In the genomic region with DNA sequence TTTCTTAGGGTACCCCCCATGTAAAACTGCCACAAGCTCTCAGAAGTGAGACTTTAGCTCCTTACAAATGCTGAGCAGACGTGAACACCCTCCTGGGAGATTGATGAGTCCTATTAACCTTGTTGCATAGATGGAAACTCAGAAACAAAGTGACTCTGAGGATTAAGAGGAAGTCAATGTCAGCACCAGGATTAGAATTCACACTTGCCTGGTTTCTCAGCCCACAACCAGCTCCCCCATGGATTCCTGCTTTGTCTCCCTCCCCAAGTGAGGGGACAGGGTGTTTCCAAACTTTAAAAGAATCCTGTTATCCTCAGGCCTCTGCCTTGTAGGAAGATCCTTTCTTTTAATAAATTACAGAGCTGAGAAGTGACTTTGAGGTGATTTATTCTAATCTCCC, we compare ENCODE assay signal across 1 cellular context.
TF ChIP-seq lines count a peak whose summit lies in the region.

No MANE protein-coding gene starts in this region.

TF ChIP-seq in H1, 55 proteins besides CTCF, POLR2A, EP300 and RAD21 (continued from another document):
- TF ChIP-seq EGR1 (IDR thresholded peaks at IDR 0.05; ENCODE audit: borderline replicate concordance, low read depth, low read length) (no peak), PHF8 (conservative IDR thresholded peaks at IDR 0.05; ENCODE audit: low read depth, low read length) (no peak), CBX8 (IDR thresholded peaks at IDR 0.05; ENCODE audit: borderline replicate concordance, low read depth, low read length) (no peak), CREB1 (IDR thresholded peaks at IDR 0.05) (no peak), ZNF274 (IDR thresholded peaks at IDR 0.05; ENCODE audit: borderline replicate concordance, extremely low read depth, low read length) (no peak)
- TF ChIP-seq, protein P1, sequence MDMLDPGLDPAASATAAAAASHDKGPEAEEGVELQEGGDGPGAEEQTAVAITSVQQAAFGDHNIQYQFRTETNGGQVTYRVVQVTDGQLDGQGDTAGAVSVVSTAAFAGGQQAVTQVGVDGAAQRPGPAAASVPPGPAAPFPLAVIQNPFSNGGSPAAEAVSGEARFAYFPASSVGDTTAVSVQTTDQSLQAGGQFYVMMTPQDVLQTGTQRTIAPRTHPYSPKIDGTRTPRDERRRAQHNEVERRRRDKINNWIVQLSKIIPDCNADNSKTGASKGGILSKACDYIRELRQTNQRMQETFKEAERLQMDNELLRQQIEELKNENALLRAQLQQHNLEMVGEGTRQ (IDR thresholded peaks at IDR 0.05; ENCODE audit: low read length): no peak
